In the genomic region with DNA sequence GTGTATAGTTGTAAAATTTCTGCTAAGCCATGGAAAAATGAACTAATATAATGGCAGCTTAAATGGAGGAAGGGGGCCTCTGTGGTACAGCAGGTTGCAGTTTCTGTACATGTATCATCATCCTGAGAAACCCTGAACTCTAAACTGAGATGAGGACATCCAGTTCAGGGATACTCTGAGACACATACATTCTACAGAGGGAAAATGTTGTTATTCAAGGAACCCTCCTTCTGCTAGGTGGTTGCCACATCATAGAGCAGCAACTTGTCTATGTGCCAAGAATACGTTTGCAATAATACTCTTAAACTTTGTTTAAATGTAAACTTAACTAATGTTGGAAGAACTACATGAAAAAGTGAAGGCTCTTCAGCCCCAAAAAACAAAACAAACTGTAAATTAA, we compare ENCODE assay signal across 18 cellular contexts. TPM values are rescaled to one million over a fixed set of nuclear protein-coding genes. Genes with fewer than 3 reads are reported as not detected.
DNase-seq lines count a peak whose midpoint lies in the region; ATAC-seq and TF ChIP-seq lines count a peak whose summit lies in the region.
"Had no signal": no experiment of that assay in that cellular context is flagged by ENCODE, and none has a peak within 500 bp of the region (broad histone marks: within the 10 kb centered on the region; RNA-seq: fewer than 3 reads in every experiment).

No MANE protein-coding gene starts in this region.

- CTCF ChIA-PET in WTC11 (lab: Charles Lee) = no interaction called here
- CTCF ChIA-PET in PC-9 (lab: Charles Lee) = no interaction called here

- H3K9me2 ChIP-seq in hepatocyte (replicated peaks; ENCODE audit: insufficient read depth) (no peaks in the 10 kb centered on the region), PC-9 (ENCODE audit: insufficient read depth) (no peaks in the 10 kb centered on the region)

- H2AFZ ChIP-seq in hepatocyte (no peak overlapping the region), PC-9 (no peak overlapping the region)

- H4K20me1 ChIP-seq in hepatocyte (ENCODE audit: insufficient read depth, poor library complexity, severe bottlenecking) (no peaks in the 10 kb centered on the region), PC-9 (ENCODE audit: insufficient read depth) (no peaks in the 10 kb centered on the region)

- H3K27ac Mint-ChIP-seq in WTC11 (no peak overlapping the region), neural crest cell (ENCODE audit: unreplicated experiment) (no peak overlapping the region), type B pancreatic cell (no peak overlapping the region)
- H3K27ac Mint-ChIP-seq: CD4-positive, alpha-beta memory T cell had no signal

- H3K36me3 ChIP-seq in hepatocyte (replicated peaks; ENCODE audit: insufficient read depth, low read depth) = no peaks in the 10 kb centered on the region
- H3K36me3 ChIP-seq in lower lobe of right lung = no peaks in the 10 kb centered on the region
- no peaks in the 10 kb centered on the region for H3K36me3 ChIP-seq in PC-9 (ENCODE audit: low read depth)
- H3K36me3 ChIP-seq in heart right ventricle = no peaks in the 10 kb centered on the region
- H3K36me3 ChIP-seq: BE2C had no signal

- H3K27me3 Mint-ChIP-seq in WTC11 (ENCODE audit: low read depth) (peaks cover 14% of the 10 kb centered on the region), neural crest cell (ENCODE audit: low read depth) (no peaks in the 10 kb centered on the region), type B pancreatic cell (peaks cover 14% of the 10 kb centered on the region)

- H3K4me3 ChIP-seq in hepatocyte (no peak overlapping the region), lower lobe of right lung (no peak overlapping the region), PC-9 (no peak overlapping the region), heart right ventricle (no peak overlapping the region)

- H3K4me2 ChIP-seq in hepatocyte = peak overlapping the region; percentile 92
- H3K4me2 ChIP-seq in PC-9 = no peak overlapping the region
- H3K4me2 ChIP-seq: KMS-11 had no signal

- BruUV-seq in PC-9 (replicated peaks; lab: Mats Ljungman, UMichigan) = no TSS peak

- H3K4me1 ChIP-seq in hepatocyte (ENCODE audit: insufficient read depth) (peaks cover 25% of the 10 kb centered on the region), lower lobe of right lung (no peaks in the 10 kb centered on the region), PC-9 (replicated peaks; ENCODE audit: insufficient read depth) (no peaks in the 10 kb centered on the region), heart right ventricle (peaks cover 0 to 11% (median 6%) of the 10 kb centered on the region in 9 donors)
- H3K4me1 ChIP-seq: BE2C had no signal

- no peaks in the 10 kb centered on the region for H3F3A ChIP-seq in PC-9 (ENCODE audit: insufficient read depth, low read depth)

- POLR2A ChIA-PET in WTC11 (lab: Charles Lee) (no interaction called here), PC-9 (lab: Charles Lee; ENCODE audit: unreplicated experiment) (no interaction called here)

- H3K27me3 ChIP-seq in hepatocyte (no peaks in the 10 kb centered on the region), lower lobe of right lung (ENCODE audit: low read depth) (peaks cover 9% of the 10 kb centered on the region), PC-9 (ENCODE audit: insufficient read depth, low read depth) (no peaks in the 10 kb centered on the region), heart right ventricle (peaks cover 0 to 32% (median 10%) of the 10 kb centered on the region in 7 donors)

- H3K27ac ChIP-seq in hepatocyte = no peak overlapping the region
- no peak overlapping the region for H3K27ac ChIP-seq in lower lobe of right lung
- no peak overlapping the region for H3K27ac ChIP-seq in PC-9
- no peak overlapping the region for H3K27ac ChIP-seq in heart right ventricle
- H3K27ac ChIP-seq: KMS-11 had no signal

- no peak for TF ChIP-seq CTCF in WTC11 (IDR thresholded peaks at IDR 0.05)
- no peak for TF ChIP-seq CTCF in hepatocyte (IDR thresholded peaks at IDR 0.05; ENCODE audit: poor library complexity)
- no peak for TF ChIP-seq CTCF in neural crest cell (conservative IDR thresholded peaks at IDR 0.05)
- TF ChIP-seq CTCF in type B pancreatic cell (conservative IDR thresholded peaks at IDR 0.05) = no peak
- TF ChIP-seq CTCF in lower lobe of right lung (IDR thresholded peaks at IDR 0.05) = no peak
- no peak for TF ChIP-seq CTCF in PC-9 (conservative IDR thresholded peaks at IDR 0.05)
- TF ChIP-seq CTCF in heart right ventricle (IDR thresholded peaks at IDR 0.05) = no peak

- H3K4me1 Mint-ChIP-seq in WTC11 (peaks cover 50% of the 10 kb centered on the region), neural crest cell (peaks cover 57% of the 10 kb centered on the region), type B pancreatic cell (ENCODE audit: unreplicated experiment) (peaks cover 29% of the 10 kb centered on the region)

- DNase-seq in WTC11 (ENCODE audit: low spot score) = no peak
- DNase-seq in hepatocyte (ENCODE audit: low spot score) = no peak
- no peak for DNase-seq in neural crest cell (ENCODE audit: low read depth, low spot score)
- DNase-seq in type B pancreatic cell (ENCODE audit: extremely low spot score, unreplicated experiment) = no peak
- no peak for DNase-seq in lower lobe of right lung
- no peak for DNase-seq in PC-9
- DNase-seq in heart right ventricle = no peak
- DNase-seq: BE2C; CD4-positive, alpha-beta memory T cell; H7; MM.1S; NCI-H1105; NCI-H1694 treated with DMSO at 0.1 percent for 48 hours; NCI-H446; NCI-H748 treated with DMSO at 0.1 percent for 48 hours; Right ventricle myocardium superior had no signal

- no peaks in the 10 kb centered on the region for H3K9me3 ChIP-seq in hepatocyte (ENCODE audit: low read depth)
- H3K9me3 ChIP-seq in lower lobe of right lung = no peaks in the 10 kb centered on the region
- H3K9me3 ChIP-seq in PC-9 (ENCODE audit: insufficient read depth, low read depth) = no peaks in the 10 kb centered on the region
- H3K9me3 ChIP-seq in heart right ventricle = no peaks in the 10 kb centered on the region
- H3K9me3 ChIP-seq: BE2C had no signal

- H3K36me3 Mint-ChIP-seq in WTC11 (no peaks in the 10 kb centered on the region), neural crest cell (ENCODE audit: low read depth) (no peaks in the 10 kb centered on the region), type B pancreatic cell (no peaks in the 10 kb centered on the region)
- H3K36me3 Mint-ChIP-seq: CD4-positive, alpha-beta memory T cell had no signal

- H3K9me3 Mint-ChIP-seq in WTC11 (no peaks in the 10 kb centered on the region), neural crest cell (no peaks in the 10 kb centered on the region), type B pancreatic cell (no peaks in the 10 kb centered on the region)
- H3K9me3 Mint-ChIP-seq: CD4-positive, alpha-beta memory T cell had no signal

- intact Hi-C loops in lower lobe of right lung (cut with DNase I) (no loop called here), PC-9 (cut with micrococcal nuclease; ENCODE audit: unreplicated experiment) (no loop called here), heart right ventricle (cut with DNase I) (no loop called here)

- no peak for ATAC-seq in WTC11
- ATAC-seq in lower lobe of right lung = no peak
- ATAC-seq in heart right ventricle = no peak
- ATAC-seq: HepG2 had no signal

- H3K4me3 Mint-ChIP-seq in WTC11 = peak overlapping the region; percentile 90; the same call in 1 of the 2 replicates
- H3K4me3 Mint-ChIP-seq in neural crest cell = peak overlapping the region; percentile 92
- peak overlapping the region; percentile 93 for H3K4me3 Mint-ChIP-seq in type B pancreatic cell

- H3K79me2 ChIP-seq in hepatocyte = no peaks in the 10 kb centered on the region
- H3K79me2 ChIP-seq in PC-9 (ENCODE audit: low read depth) = no peaks in the 10 kb centered on the region

- 43% methylated on average over 1 of the region's 1 CpG for WGBS in hepatocyte (ENCODE audit: low lambda C conversion rate, missing lambda C conversion rate)
- 54 to 68% methylated on average over 1 of the region's 1 CpG for WGBS in heart right ventricle, 2 donors

TF ChIP-seq in WTC11, 78 proteins besides CTCF, POLR2A, EP300 and RAD21 (continues in another document):
- no peak for TF ChIP-seq TEAD1 (CRISPR knock-in tag; IDR thresholded peaks at IDR 0.05)
- TF ChIP-seq, protein P1, sequence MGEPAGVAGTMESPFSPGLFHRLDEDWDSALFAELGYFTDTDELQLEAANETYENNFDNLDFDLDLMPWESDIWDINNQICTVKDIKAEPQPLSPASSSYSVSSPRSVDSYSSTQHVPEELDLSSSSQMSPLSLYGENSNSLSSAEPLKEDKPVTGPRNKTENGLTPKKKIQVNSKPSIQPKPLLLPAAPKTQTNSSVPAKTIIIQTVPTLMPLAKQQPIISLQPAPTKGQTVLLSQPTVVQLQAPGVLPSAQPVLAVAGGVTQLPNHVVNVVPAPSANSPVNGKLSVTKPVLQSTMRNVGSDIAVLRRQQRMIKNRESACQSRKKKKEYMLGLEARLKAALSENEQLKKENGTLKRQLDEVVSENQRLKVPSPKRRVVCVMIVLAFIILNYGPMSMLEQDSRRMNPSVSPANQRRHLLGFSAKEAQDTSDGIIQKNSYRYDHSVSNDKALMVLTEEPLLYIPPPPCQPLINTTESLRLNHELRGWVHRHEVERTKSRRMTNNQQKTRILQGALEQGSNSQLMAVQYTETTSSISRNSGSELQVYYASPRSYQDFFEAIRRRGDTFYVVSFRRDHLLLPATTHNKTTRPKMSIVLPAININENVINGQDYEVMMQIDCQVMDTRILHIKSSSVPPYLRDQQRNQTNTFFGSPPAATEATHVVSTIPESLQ (CRISPR knock-in tag; IDR thresholded peaks at IDR 0.05) = no peak
- TF ChIP-seq NFE2L1 (CRISPR knock-in tag; IDR thresholded peaks at IDR 0.05) = no peak
- TF ChIP-seq, protein P2, sequence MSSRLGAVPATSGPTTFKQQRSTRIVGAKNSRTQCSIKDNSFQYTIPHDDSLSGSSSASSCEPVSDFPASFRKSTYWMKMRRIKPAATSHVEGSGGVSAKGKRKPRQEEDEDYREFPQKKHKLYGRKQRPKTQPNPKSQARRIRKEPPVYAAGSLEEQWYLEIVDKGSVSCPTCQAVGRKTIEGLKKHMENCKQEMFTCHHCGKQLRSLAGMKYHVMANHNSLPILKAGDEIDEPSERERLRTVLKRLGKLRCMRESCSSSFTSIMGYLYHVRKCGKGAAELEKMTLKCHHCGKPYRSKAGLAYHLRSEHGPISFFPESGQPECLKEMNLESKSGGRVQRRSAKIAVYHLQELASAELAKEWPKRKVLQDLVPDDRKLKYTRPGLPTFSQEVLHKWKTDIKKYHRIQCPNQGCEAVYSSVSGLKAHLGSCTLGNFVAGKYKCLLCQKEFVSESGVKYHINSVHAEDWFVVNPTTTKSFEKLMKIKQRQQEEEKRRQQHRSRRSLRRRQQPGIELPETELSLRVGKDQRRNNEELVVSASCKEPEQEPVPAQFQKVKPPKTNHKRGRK (CRISPR knock-in tag; IDR thresholded peaks at IDR 0.05; ENCODE audit: borderline replicate concordance) = no peak

RNA-seq across cellular contexts. Expression of gene TENM2, which starts 1.8 kb away (rescaled TPM):
- 0.69 to 1.6 TPM (median 1.4 TPM) in 3 replicates for total RNA-seq in WTC11 (2021)
- total RNA-seq in hepatocyte = 0.92 and 1.6 TPM in 2 replicates
- polyA plus RNA-seq in hepatocyte = 0.96 and 0.98 TPM in 2 replicates
- 17.5 and 18.1 TPM in 2 replicates for total RNA-seq in neural crest cell
- total RNA-seq in type B pancreatic cell (ENCODE audit: low replicate concordance) = 6.0 and 18.1 TPM in 2 replicates
- total RNA-seq in lower lobe of right lung = 1.2 TPM
- 0.50 and 0.85 TPM in 2 replicates for total RNA-seq in PC-9 (2021)
- 100 to 1,000 TPM in 9 of 10 donors, 10 to 100 TPM in 1; 84.9 to 214 (median 185) TPM for total RNA-seq in heart right ventricle
- polyA plus RNA-seq in heart right ventricle = 10 to 100 TPM; 27.0 to 35.9 TPM
- total RNA-seq: CD4-positive, alpha-beta memory T cell; HepG2 had no signal
- polyA plus RNA-seq: CD4-positive, alpha-beta memory T cell; HepG2 had no signal
